In the genomic region with DNA sequence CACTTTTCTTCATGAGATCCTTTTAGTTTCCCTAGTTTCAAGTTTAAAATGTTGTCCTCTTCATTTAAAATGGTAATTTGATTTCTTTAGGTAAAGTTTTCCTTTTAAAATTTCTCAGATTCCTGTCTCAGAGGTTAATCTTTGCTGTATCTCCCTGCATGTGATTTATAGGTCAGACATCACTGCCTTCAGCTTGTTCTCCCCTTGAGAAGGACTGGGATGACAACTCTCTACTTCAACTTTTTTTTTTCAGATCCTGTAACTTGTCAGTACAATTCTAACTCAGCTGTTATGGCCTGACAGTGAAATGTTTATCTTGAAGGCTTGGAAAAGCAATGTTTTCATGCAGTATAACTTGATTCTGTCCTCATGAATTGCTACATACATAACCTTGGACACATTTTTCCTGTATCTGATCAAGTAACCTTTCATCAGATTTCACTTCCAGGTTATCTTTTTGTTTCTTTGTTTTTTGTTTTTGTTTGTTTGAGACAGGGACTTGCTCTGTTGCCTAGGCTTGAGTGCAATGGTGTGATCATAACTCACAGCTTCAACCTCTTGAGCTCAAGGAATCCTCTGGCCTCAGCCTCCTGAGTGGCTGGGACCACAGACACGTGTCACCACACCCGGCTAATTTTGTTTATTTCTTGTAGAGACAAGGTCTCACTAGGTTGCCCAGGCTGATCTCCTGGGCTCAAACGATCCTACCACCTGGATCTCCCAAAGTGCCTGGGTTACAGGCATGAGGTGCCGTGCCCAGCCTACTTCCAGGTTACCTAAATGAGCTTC, we compare ENCODE assay signal across 14 cellular contexts.
DNase-seq lines count a peak whose midpoint lies in the region; ATAC-seq, FAIRE-seq and TF ChIP-seq lines count a peak whose summit lies in the region.
"Had no signal": no experiment of that assay in that cellular context is flagged by ENCODE, and none has a peak within 500 bp of the region (broad histone marks: within the 10 kb centered on the region; RNA-seq: fewer than 3 reads in every experiment).

No MANE protein-coding gene starts in this region.

- peak overlapping the region; percentile 37 for H2AK5ac ChIP-seq in trophoblast cell (ENCODE audit: low read length)

- no peaks in the 10 kb centered on the region for H3F3A ChIP-seq in SK-N-SH (replicated peaks; ENCODE audit: insufficient read depth)

- POLR2A ChIA-PET in SK-N-SH (lab: Yijun Ruan, JAX): interaction anchor here (0.7 kb wide), 1 partner anchor 14 kb away, joined by 5 read pairs; no protein-coding TSS in a partner anchor
- POLR2A ChIA-PET in GM12878 (lab: Charles Lee): no interaction called here
- POLR2A ChIA-PET in HepG2 (lab: Yijun Ruan, JAX): no interaction called here

- DNase-seq in SK-N-SH (no peak), GM12878 (ENCODE audit: low read depth, low spot score) (no peak), HepG2 (ENCODE audit: low spot score) (no peak), trophoblast cell (peak; percentile 71 to 84), GDM1 (lab: John Stamatoyannopoulos, UW) (no peak), posterior cingulate gyrus (no peak)
- DNase-seq: CD4-positive, CD25-positive, alpha-beta regulatory T cell; DMS79; GM23248; H7 had no signal

- RAD21 ChIA-PET in GM12878 (lab: Charles Lee; ENCODE audit: unreplicated experiment): interaction anchor here (0.9 kb wide), 1 partner anchor 9 kb away, joined by 3 read pairs; no protein-coding TSS in a partner anchor

- TF ChIP-seq EP300 in SK-N-SH (IDR thresholded peaks at IDR 0.05; ENCODE audit: borderline replicate concordance in 1 of 2, low read depth in 1 of 2, low read length in 1 of 2) (no peak), GM12878 (IDR thresholded peaks at IDR 0.05; ENCODE audit: borderline replicate concordance in 1 of 2, control insufficient read depth in 1 of 2, low read depth in 2 of 2, low read length in 2 of 2) (no peak), HepG2 (IDR thresholded peaks at IDR 0.05; ENCODE audit: low read depth in 2 of 2, low read length in 2 of 2) (no peak), HepG2 (CRISPR knock-in tag; IDR thresholded peaks at IDR 0.05; ENCODE audit: borderline replicate concordance) (no peak)

- WGBS in SK-N-SH (ENCODE audit: low lambda C conversion rate): 35% methylated on average over 4 of the region's 4 CpGs
- WGBS in GM12878 (ENCODE audit: insufficient coverage, insufficient replicate concordance, low lambda C conversion rate, missing lambda C conversion rate): 3% methylated on average over 4 of the region's 4 CpGs
- WGBS in HepG2 (ENCODE audit: low lambda C conversion rate): 91% methylated on average over 4 of the region's 4 CpGs
- no CpG with 5 or more reads among the region's 4 CpGs for WGBS in trophoblast cell (ENCODE audit: extremely low coverage, insufficient coverage, insufficient read length)

- no peak overlapping the region for H3K27ac ChIP-seq in SK-N-SH (ENCODE audit: low read depth in 2 of 2, low read length in 1 of 2)
- H3K27ac ChIP-seq in GM12878 (ENCODE audit: control insufficient read depth, insufficient read depth): no peak overlapping the region
- H3K27ac ChIP-seq in HepG2 (ENCODE audit: extremely low read length, insufficient read depth, low read length): no peak overlapping the region
- H3K27ac ChIP-seq in trophoblast cell (ENCODE audit: low read depth, low read length): no peak overlapping the region
- H3K27ac ChIP-seq: 22Rv1, GM23248, HL-60 had no signal

- no peak overlapping the region for H3K4ac ChIP-seq in trophoblast cell (ENCODE audit: low read depth, low read length)

- peak overlapping the region; percentile 14 for H4K91ac ChIP-seq in trophoblast cell (ENCODE audit: low read depth, low read length)

- H3K4me2 ChIP-seq in SK-N-SH (no peak overlapping the region), GM12878 (ENCODE audit: control insufficient read depth, insufficient read depth) (no peak overlapping the region), HepG2 (ENCODE audit: low read depth, low read length) (no peak overlapping the region), trophoblast cell (ENCODE audit: low read length) (no peak overlapping the region)

- no peak overlapping the region for H3K9ac ChIP-seq in SK-N-SH
- no peak overlapping the region for H3K9ac ChIP-seq in GM12878 (ENCODE audit: control insufficient read depth, insufficient read depth, low read length)
- H3K9ac ChIP-seq in HepG2 (ENCODE audit: insufficient read depth, low read depth, low read length): no peak overlapping the region
- H3K9ac ChIP-seq in trophoblast cell (ENCODE audit: low read length): peak overlapping the region; percentile 34
- H3K9ac ChIP-seq: GM23248 had no signal

- SMC1A ChIA-PET in GM12878 (lab: Charles Lee; ENCODE audit: uncharacterized antibody, unreplicated experiment): interaction anchor here (0.7 to 2.5 kb wide), 2 partner anchors 9 to 75 kb away, joined by 3 to 8 read pairs; no protein-coding TSS in a partner anchor

- CTCF ChIA-PET in SK-N-SH (lab: Yijun Ruan, JAX): no interaction called here
- CTCF ChIA-PET in GM12878 (lab: Yijun Ruan, JAX): interaction anchor here (0.6 to 1.3 kb wide), 5 partner anchors 10 to 527 kb away, joined by 3 to 5 read pairs (median 3); no protein-coding TSS in a partner anchor
- CTCF ChIA-PET in HepG2 (lab: Yijun Ruan, JAX; ENCODE audit: low intra/inter-chr PET ratio, low total read pairs): no interaction called here

- TF ChIP-seq RAD21 in SK-N-SH (IDR thresholded peaks at IDR 0.05; ENCODE audit: low read length): no peak
- TF ChIP-seq RAD21 in GM12878 (IDR thresholded peaks at IDR 0.05; ENCODE audit: insufficient read depth, low read depth, low read length): no peak
- TF ChIP-seq RAD21 in HepG2 (CRISPR knock-in tag; IDR thresholded peaks at IDR 0.05): no peak

- no peaks in the 10 kb centered on the region for H3K36me3 ChIP-seq in SK-N-SH (replicated peaks in 1 of 2; ENCODE audit: control insufficient read depth in 1 of 2, insufficient read depth in 2 of 2, low read length in 1 of 2)
- H3K36me3 ChIP-seq in GM12878 (ENCODE audit: control insufficient read depth in 2 of 2, insufficient read depth in 2 of 2, low read length in 1 of 2): no peaks in the 10 kb centered on the region
- 0 out of 5 replicates have a peak, but pooled peaks cover 0 to 4% of the 10 kb centered on the region in 2 experiments for H3K36me3 ChIP-seq in HepG2 (replicated peaks in 1 of 2; ENCODE audit: control insufficient read depth in 1 of 2, insufficient read depth in 2 of 2, low read length in 2 of 2)
- H3K36me3 ChIP-seq in trophoblast cell (ENCODE audit: control insufficient read depth in 1 of 2, insufficient read depth in 2 of 2, low read length in 2 of 2): no peaks in the 10 kb centered on the region

- no peak for TF ChIP-seq CTCF in SK-N-SH (IDR thresholded peaks at IDR 0.05)
- no peak for TF ChIP-seq CTCF in GM12878 (IDR thresholded peaks at IDR 0.05 in 2 of 3, conservative IDR thresholded peaks at IDR 0.05 in 1 of 3; ENCODE audit: control insufficient read depth in 2 of 3, extremely low read depth in 1 of 3, insufficient read depth in 1 of 3, low read depth in 3 of 3, low read length in 3 of 3)
- TF ChIP-seq CTCF in HepG2 (CRISPR knock-in tag; IDR thresholded peaks at IDR 0.05): no peak

- no peak for TF ChIP-seq POLR2A in GM12878 (IDR thresholded peaks at IDR 0.05; ENCODE audit: low read depth, low read length)
- no peak for TF ChIP-seq POLR2A in HepG2 (IDR thresholded peaks at IDR 0.05; ENCODE audit: insufficient read depth in 1 of 2, low read depth in 2 of 2, low read length in 2 of 2)

- no peak overlapping the region for H3K14ac ChIP-seq in trophoblast cell (ENCODE audit: low read length)

- H3K23ac ChIP-seq in trophoblast cell (ENCODE audit: low read length): no peak overlapping the region

- in situ Hi-C loops in GM12878 (cut with MboI): no loop called here
- in situ Hi-C loops in HepG2 (cut with HindIII; ENCODE audit: extremely low pct_ligation_motif_present, low pct_unique_long_range_greater_than_20kb): no loop called here

- H2BK12ac ChIP-seq in trophoblast cell (ENCODE audit: low read length): no peak overlapping the region

- H3K4me3 ChIP-seq in SK-N-SH (ENCODE audit: low read depth in 2 of 2, low read length in 1 of 2): no peak overlapping the region
- no peak overlapping the region for H3K4me3 ChIP-seq in GM12878
- H3K4me3 ChIP-seq in HepG2 (replicated peaks in 1 of 3; ENCODE audit: insufficient read depth in 1 of 3, low read depth in 2 of 3, low read length in 3 of 3): no peak overlapping the region
- no peak overlapping the region for H3K4me3 ChIP-seq in trophoblast cell (ENCODE audit: low read depth, low read length)
- H3K4me3 ChIP-seq: GM23248 had no signal

- H3K27me3 ChIP-seq in SK-N-SH (ENCODE audit: insufficient read depth) (no peaks in the 10 kb centered on the region), GM12878 (replicated peaks in 1 of 2; ENCODE audit: control insufficient read depth in 2 of 2, insufficient read depth in 2 of 2, low read length in 1 of 2) (no peaks in the 10 kb centered on the region), HepG2 (ENCODE audit: control insufficient read depth in 1 of 2, insufficient read depth in 2 of 2, low read length in 2 of 2) (no peaks in the 10 kb centered on the region), trophoblast cell (ENCODE audit: insufficient read depth, low read length) (no peaks in the 10 kb centered on the region)

- BruUV-seq in GM12878 (replicated peaks; lab: Mats Ljungman, UMichigan): no TSS peak
- no TSS peak for BruUV-seq in HepG2 (replicated peaks; lab: Mats Ljungman, UMichigan)

- no peak for ATAC-seq in SK-N-SH treated with all-trans-retinoic acid at 6 μM for 48 hours
- no peak for ATAC-seq in GM12878
- no peak for ATAC-seq in HepG2
- no peak for ATAC-seq in GM21717 (IDR thresholded peaks at IDR 0.05; ENCODE audit: unreplicated experiment)

- H2AFZ ChIP-seq in SK-N-SH (ENCODE audit: low read depth): no peak overlapping the region
- no peak overlapping the region for H2AFZ ChIP-seq in GM12878 (ENCODE audit: control insufficient read depth, low read depth, low read length)
- H2AFZ ChIP-seq in HepG2 (ENCODE audit: low read length): no peak overlapping the region
- no peak overlapping the region for H2AFZ ChIP-seq in trophoblast cell (ENCODE audit: insufficient read depth, low read length, poor library complexity)
- H2AFZ ChIP-seq: GM23248 had no signal

- H4K12ac ChIP-seq in trophoblast cell (ENCODE audit: low read depth, low read length): peak overlapping the region; percentile 54

- H2BK5ac ChIP-seq in trophoblast cell (ENCODE audit: low read depth, low read length, poor library complexity): no peak overlapping the region

- no peaks in the 10 kb centered on the region for H3K79me1 ChIP-seq in trophoblast cell (ENCODE audit: low read length)

- no peaks in the 10 kb centered on the region for H3K9me2 ChIP-seq in SK-N-SH

- no peaks in the 10 kb centered on the region for H3K4me1 ChIP-seq in SK-N-SH (ENCODE audit: control insufficient read depth in 1 of 2, insufficient read depth in 2 of 2, low read depth in 1 of 2, low read length in 1 of 2)
- no peaks in the 10 kb centered on the region for H3K4me1 ChIP-seq in GM12878 (ENCODE audit: control insufficient read depth, insufficient read depth, low read length)
- no peaks in the 10 kb centered on the region for H3K4me1 ChIP-seq in HepG2 (ENCODE audit: insufficient read depth, low read length)
- H3K4me1 ChIP-seq in trophoblast cell (ENCODE audit: control insufficient read depth in 1 of 2, insufficient read depth in 2 of 2, low read length in 2 of 2): no peaks in the 10 kb centered on the region

- no peaks in the 10 kb centered on the region for H3K9me3 ChIP-seq in SK-N-SH
- no peaks in the 10 kb centered on the region for H3K9me3 ChIP-seq in GM12878 (replicated peaks; ENCODE audit: control insufficient read depth, insufficient read depth, low read length)
- no peaks in the 10 kb centered on the region for H3K9me3 ChIP-seq in HepG2 (ENCODE audit: low read length)
- H3K9me3 ChIP-seq in trophoblast cell (ENCODE audit: insufficient read depth, low read depth, low read length): no peaks in the 10 kb centered on the region

- H4K8ac ChIP-seq in trophoblast cell (ENCODE audit: low read depth, low read length): peak overlapping the region; percentile 54

- H3K79me2 ChIP-seq in SK-N-SH (ENCODE audit: insufficient read depth) (no peaks in the 10 kb centered on the region), GM12878 (ENCODE audit: control insufficient read depth, insufficient read depth, low read length) (no peaks in the 10 kb centered on the region), HepG2 (ENCODE audit: insufficient read depth, low read length) (peaks cover 2% of the 10 kb centered on the region), trophoblast cell (ENCODE audit: control insufficient read depth, insufficient read depth, low read length, poor library complexity) (no peaks in the 10 kb centered on the region)

- H3K18ac ChIP-seq in trophoblast cell (ENCODE audit: low read length): no peak overlapping the region

- intact Hi-C loops in GM12878 (cut with micrococcal nuclease; ENCODE audit: unreplicated experiment): no loop called here
- intact Hi-C loops in HepG2 (cut with micrococcal nuclease; ENCODE audit: unreplicated experiment): no loop called here
- intact Hi-C loops in posterior cingulate gyrus (cut with DNase I): loop anchor here (10.0 kb wide), 1 partner anchor 125 kb away; a partner anchor contains a TSS

- no peak overlapping the region for H2BK120ac ChIP-seq in trophoblast cell (ENCODE audit: insufficient read depth, low read length, poor library complexity)

- FAIRE-seq in GM12878 (lab: Jason Lieb, UNC) (peak; percentile 18), HepG2 (lab: Jason Lieb, UNC) (peak; percentile 8)

- H4K20me1 ChIP-seq in SK-N-SH (ENCODE audit: insufficient read depth): no peaks in the 10 kb centered on the region
- no peaks in the 10 kb centered on the region for H4K20me1 ChIP-seq in GM12878 (ENCODE audit: control insufficient read depth, insufficient read depth)
- H4K20me1 ChIP-seq in HepG2 (ENCODE audit: insufficient read depth, low read length): no peaks in the 10 kb centered on the region

Comparison
In these comparisons a context has a peak if more than half of its experiments do, and no peak if none do; other contexts are left out.
1. DNase-seq: peak in trophoblast cell (2 of 2); none in SK-N-SH (single experiment), GM12878 (single experiment), HepG2 (single experiment), GDM1 (single experiment) and posterior cingulate gyrus (0 of 10).